In the genomic region with DNA sequence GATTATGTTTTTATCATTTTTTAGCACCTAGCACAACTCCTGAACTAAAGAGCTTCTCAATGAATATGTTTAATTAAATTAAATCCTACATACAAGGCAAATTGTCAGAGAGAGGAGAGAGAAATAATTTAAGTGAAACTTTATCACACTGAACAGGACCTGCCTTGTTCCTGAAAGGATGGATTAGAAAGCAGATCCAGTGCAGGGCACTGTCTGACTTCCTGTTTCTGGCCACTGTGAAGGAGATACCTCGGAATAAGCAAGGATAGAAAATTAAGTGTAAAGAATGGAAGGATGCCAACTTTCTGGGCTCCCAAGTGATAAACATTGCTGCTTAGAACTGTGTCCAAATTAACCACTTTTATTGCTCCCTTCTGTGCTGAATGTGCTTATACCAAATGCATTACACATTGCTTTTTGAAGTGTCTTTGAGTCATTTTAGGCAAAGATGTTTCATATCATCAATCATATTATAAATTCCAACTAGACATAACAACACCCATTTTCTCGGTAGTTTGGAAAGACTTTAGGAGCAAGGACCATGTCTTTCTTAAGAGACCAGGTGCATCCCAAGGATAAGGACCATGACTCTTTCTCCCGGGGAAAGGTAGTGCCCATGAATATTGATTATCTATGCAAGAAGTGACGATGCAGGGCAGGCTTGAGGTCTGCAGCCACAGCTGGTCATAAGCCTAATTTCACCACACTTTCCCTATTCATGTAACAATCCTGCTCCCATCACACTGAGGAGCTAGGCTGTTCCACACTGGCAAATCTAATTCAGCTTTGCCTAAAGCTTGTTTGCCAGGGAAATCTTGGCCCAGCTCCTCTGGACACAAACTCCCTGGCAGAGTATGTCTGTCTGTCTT, we compare ENCODE assay signal across 27 cellular contexts.
A peak's percentile ranks its signal among the peaks of the same experiment; 100 is the strongest.
DNase-seq lines count a peak whose midpoint lies in the region; ATAC-seq and TF ChIP-seq lines count a peak whose summit lies in the region.
"Had no signal": no experiment of that assay in that cellular context is flagged by ENCODE, and none has a peak within 500 bp of the region (broad histone marks: within the 10 kb centered on the region; RNA-seq: fewer than 3 reads in every experiment).

No MANE protein-coding gene starts in this region.

- H3K9me3 ChIP-seq in RWPE2 (ENCODE audit: severe bottlenecking) = no peaks in the 10 kb centered on the region
- H3K9me3 ChIP-seq in tibial nerve = no peaks in the 10 kb centered on the region
- H3K9me3 ChIP-seq in uterus = no peaks in the 10 kb centered on the region
- H3K9me3 ChIP-seq: left lung, right lobe of liver had no signal

- ATAC-seq in Right ventricle myocardium superior (ENCODE audit: poor library complexity) = peak; percentile 61
- no peak for ATAC-seq in left ventricle myocardium superior
- ATAC-seq in RWPE2 (ENCODE audit: low read depth) = peak; percentile 29; the same call in 1 of the 3 replicates
- ATAC-seq: GM12878, left lung, right lobe of liver had no signal

- no peak for TF ChIP-seq EP300 in tibial nerve (IDR thresholded peaks at IDR 0.05)

- H3K27me3 ChIP-seq in RWPE2 (ENCODE audit: insufficient read depth, poor library complexity, severe bottlenecking) (no peaks in the 10 kb centered on the region), tibial nerve (no peaks in the 10 kb centered on the region), uterus (no peaks in the 10 kb centered on the region)
- H3K27me3 ChIP-seq: left lung, neural progenitor cell, right lobe of liver had no signal

- H3K4me3 ChIP-seq in RWPE2 (ENCODE audit: severe bottlenecking) (no peak overlapping the region), tibial nerve (no peak overlapping the region), uterus (no peak overlapping the region)
- H3K4me3 ChIP-seq: GM12878, left lung, neural progenitor cell, right lobe of liver had no signal

- no peak for TF ChIP-seq POLR2A in tibial nerve (IDR thresholded peaks at IDR 0.05)
- TF ChIP-seq POLR2A in uterus (IDR thresholded peaks at IDR 0.05) = no peak

- DNase-seq in Right ventricle myocardium superior = peak; percentile 39
- no peak for DNase-seq in left ventricle myocardium superior
- no peak for DNase-seq in RWPE2 (ENCODE audit: low spot score)
- DNase-seq in fibroblast of gingiva (ENCODE audit: low read depth) = peak; percentile 7
- no peak for DNase-seq in activated CD4-positive, alpha-beta T cell treated with anti-CD3 and anti-CD28 coated beads, Interleukin-2, amount 50 U/mL, for 4 hours
- DNase-seq in tibial nerve (ENCODE audit: low spot score in 2 of 2) = no peak
- no peak for DNase-seq in uterus
- no peak for DNase-seq in stimulated activated CD8-positive, alpha-beta memory T cell treated with anti-CD3 and anti-CD28 coated beads, Interleukin-4, amount 100 ng/mL, for 48 hours
- DNase-seq: activated CD4-positive, alpha-beta T cell treated with anti-CD3 and anti-CD28 coated beads for 48 hours; activated effector memory CD4-positive, alpha-beta T cell treated with Interleukin-2 at 50 U/mL for 16 hours; activated T-cell treated with anti-CD3 and anti-CD28 coated beads, Interleukin-2, amount 50 U/mL, for 1 hour; CD4-positive, alpha-beta memory T cell; H7; KG1; left lung; MM.1S; NCI-H1105 treated with DMSO at 0.1 percent for 48 hours; NCI-H187 treated with DMSO at 0.1 percent for 48 hours; NCI-H526; OCI-M1; right lobe of liver; SHP77; stimulated activated CD4-positive, alpha-beta T cell treated with anti-CD3 and anti-CD28 coated beads, Interleukin-4, amount 100 ng/mL, for 1 hour; SW 1271; T1000 had no signal

- no peaks in the 10 kb centered on the region for H3K36me3 ChIP-seq in RWPE2 (ENCODE audit: low read depth)
- H3K36me3 ChIP-seq in tibial nerve = no peaks in the 10 kb centered on the region
- H3K36me3 ChIP-seq in uterus = no peaks in the 10 kb centered on the region
- H3K36me3 ChIP-seq: left lung, neural progenitor cell, right lobe of liver had no signal

- TF ChIP-seq CTCF in RWPE2 (IDR thresholded peaks at IDR 0.05; ENCODE audit: poor library complexity, severe bottlenecking) (no peak), tibial nerve (IDR thresholded peaks at IDR 0.05) (no peak), uterus (IDR thresholded peaks at IDR 0.05) (no peak)

- intact Hi-C loops in Right ventricle myocardium superior (cut with DNase I) (no loop called here), left ventricle myocardium superior (cut with micrococcal nuclease) (no loop called here), uterus (cut with DNase I; ENCODE audit: low total_unique reads) (no loop called here)

- H3K27ac ChIP-seq in RWPE2 (ENCODE audit: poor library complexity, severe bottlenecking) = no peak overlapping the region
- no peak overlapping the region for H3K27ac ChIP-seq in tibial nerve
- H3K27ac ChIP-seq in uterus = no peak overlapping the region
- H3K27ac ChIP-seq: left lung, neural progenitor cell, right lobe of liver had no signal

- H3K4me1 ChIP-seq in RWPE2 (ENCODE audit: insufficient read depth, poor library complexity, severe bottlenecking) = no peaks in the 10 kb centered on the region
- peaks cover 0 to 4% (median 0%) of the 10 kb centered on the region in 4 donors for H3K4me1 ChIP-seq in tibial nerve
- no peaks in the 10 kb centered on the region for H3K4me1 ChIP-seq in uterus
- H3K4me1 ChIP-seq: left lung, neural progenitor cell, right lobe of liver had no signal

- WGBS in tibial nerve, 2 donors = 44 to 53% methylated on average over 4 of the region's 4 CpGs

Comparison
In these comparisons a context has a peak if more than half of its experiments do, and no peak if none do; other contexts are left out.
1. DNase-seq: peak in Right ventricle myocardium superior (single experiment) and fibroblast of gingiva (single experiment); none in left ventricle myocardium superior (single experiment), RWPE2 (single experiment), activated CD4-positive, alpha-beta T cell treated with anti-CD3 and anti-CD28 coated beads, Interleukin-2, amount 50 U/mL, for 4 hours (0 of 2), tibial nerve (0 of 2), uterus (0 of 2) and stimulated activated CD8-positive, alpha-beta memory T cell treated with anti-CD3 and anti-CD28 coated beads, Interleukin-4, amount 100 ng/mL, for 48 hours (single experiment).